17 cellular contexts compared by ENCODE assay signal in the genomic region with DNA sequence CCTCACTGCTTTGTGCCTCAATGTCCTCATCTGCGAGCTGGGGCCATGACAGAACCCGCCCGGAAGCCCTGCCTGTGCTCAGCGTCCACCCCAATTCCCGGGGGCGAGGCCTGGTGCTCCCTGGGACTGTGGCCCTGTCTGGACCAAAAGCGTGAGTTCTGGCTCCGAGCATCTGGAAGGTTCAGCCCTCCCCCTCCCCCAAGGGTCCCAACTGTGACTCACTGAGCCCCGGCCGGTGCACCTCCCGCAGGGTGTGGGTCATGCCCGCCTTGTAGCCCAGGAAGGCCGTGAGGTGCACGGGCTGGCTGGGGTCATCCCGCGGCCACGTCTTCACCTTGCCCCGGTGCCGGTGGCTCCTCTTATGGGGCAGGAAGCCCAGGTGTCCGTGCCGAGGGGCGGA. TPM values are rescaled to one million over a fixed set of nuclear protein-coding genes. Genes with fewer than 3 reads are reported as not detected.
DNase-seq lines count a peak whose midpoint lies in the region; ATAC-seq and TF ChIP-seq lines count a peak whose summit lies in the region.
"Had no signal": no experiment of that assay in that cellular context is flagged by ENCODE, and none has a peak within 500 bp of the region (broad histone marks: within the 10 kb centered on the region; RNA-seq: fewer than 3 reads in every experiment).

No MANE protein-coding gene starts in this region.

- H3K9ac ChIP-seq in MM.1S (ENCODE audit: low read length), result no peak overlapping the region
- no peak overlapping the region for H3K9ac ChIP-seq in Karpas-422 (ENCODE audit: low read length)

- H4K20me1 ChIP-seq in MM.1S (ENCODE audit: insufficient read depth, low read length) (no peaks in the 10 kb centered on the region), Karpas-422 (ENCODE audit: insufficient read depth, low read depth, low read length) (no peaks in the 10 kb centered on the region)

- DNase-seq in MM.1S (peak; percentile 2), Right ventricle myocardium inferior (ENCODE audit: missing footprints) (peak; percentile 58), right atrium auricular region (ENCODE audit: low spot score) (no peak), psoas muscle (peak in 1 of 2 donors; percentile 72), HCEC 1CT (no peak), DMS114 treated with DMSO at 0.1 percent for 48 hours (lab: John Stamatoyannopoulos, UW; ENCODE audit: unreplicated experiment) (no peak), NCI-H1092 treated with DMSO at 0.1 percent for 48 hours (lab: John Stamatoyannopoulos, UW) (no peak), Karpas-422 (no peak)
- DNase-seq: 8988T, NCI-H1105, NCI-H2081, SIG-M5 had no signal

- intact Hi-C loops in Right ventricle myocardium inferior (cut with DNase I), result no loop called here
- intact Hi-C loops in psoas muscle (cut with DNase I), result no loop called here

- no peak for TF ChIP-seq CTCF in MM.1S (IDR thresholded peaks at IDR 0.05; ENCODE audit: low read length)
- no peak for TF ChIP-seq CTCF in right atrium auricular region (IDR thresholded peaks at IDR 0.05)
- TF ChIP-seq CTCF in psoas muscle (IDR thresholded peaks at IDR 0.05), result no peak

- H3K4me3 ChIP-seq in MM.1S (ENCODE audit: low read length) (no peak overlapping the region), right atrium auricular region (peak overlapping the region; percentile 12 to 38), psoas muscle (peak overlapping the region; percentile 76), Karpas-422 (ENCODE audit: low read length) (no peak overlapping the region)

- no peak overlapping the region for H2AFZ ChIP-seq in MM.1S (ENCODE audit: low read length)
- no peak overlapping the region for H2AFZ ChIP-seq in Karpas-422 (ENCODE audit: low read length)

- no peaks in the 10 kb centered on the region for H3K79me2 ChIP-seq in MM.1S (ENCODE audit: low read length)
- no peaks in the 10 kb centered on the region for H3K79me2 ChIP-seq in Karpas-422 (ENCODE audit: low read length)

- H3K36me3 ChIP-seq in MM.1S (replicated peaks; ENCODE audit: insufficient read depth, low read length) (no peaks in the 10 kb centered on the region), right atrium auricular region (no peaks in the 10 kb centered on the region), psoas muscle (ENCODE audit: insufficient read depth in 1 of 2, low read depth in 1 of 2) (no peaks in the 10 kb centered on the region), Karpas-422 (ENCODE audit: insufficient read depth, low read length) (no peaks in the 10 kb centered on the region)

- 31 to 52% (median 36%) methylated on average over 22 of the region's 22 CpGs for WGBS in psoas muscle, 3 donors

- H3K27ac ChIP-seq in MM.1S (ENCODE audit: low read length), result no peak overlapping the region
- H3K27ac ChIP-seq in right atrium auricular region, result peak overlapping the region; percentile 74 to 84
- peak overlapping the region; percentile 90 for H3K27ac ChIP-seq in psoas muscle
- H3K27ac ChIP-seq in Karpas-422 (ENCODE audit: low read length), result no peak overlapping the region

- H3K27me3 ChIP-seq in MM.1S (replicated peaks; ENCODE audit: insufficient read depth, low read length) (peaks cover 21% of the 10 kb centered on the region), right atrium auricular region (no peaks in the 10 kb centered on the region), psoas muscle (ENCODE audit: insufficient read depth in 3 of 3, low read length in 2 of 3) (no peaks in the 10 kb centered on the region), Karpas-422 (ENCODE audit: low read length) (no peaks in the 10 kb centered on the region)

- H3K9me3 ChIP-seq in MM.1S (replicated peaks; ENCODE audit: insufficient read depth, low read length), result no peaks in the 10 kb centered on the region
- no peaks in the 10 kb centered on the region for H3K9me3 ChIP-seq in right atrium auricular region
- no peaks in the 10 kb centered on the region for H3K9me3 ChIP-seq in psoas muscle
- H3K9me3 ChIP-seq in Karpas-422 (ENCODE audit: low read length), result no peaks in the 10 kb centered on the region

- H3K4me2 ChIP-seq in MM.1S (ENCODE audit: low read depth, low read length) (no peak overlapping the region), Karpas-422 (ENCODE audit: low read depth, low read length, poor library complexity, severe bottlenecking) (no peak overlapping the region)

- H3K4me1 ChIP-seq in MM.1S (ENCODE audit: low read length), result no peaks in the 10 kb centered on the region
- peaks cover 0 to 20% of the 10 kb centered on the region in 2 donors for H3K4me1 ChIP-seq in right atrium auricular region
- H3K4me1 ChIP-seq in psoas muscle, result peaks cover 16% of the 10 kb centered on the region
- no peaks in the 10 kb centered on the region; the same call in 1 of the 2 replicates for H3K4me1 ChIP-seq in Karpas-422 (ENCODE audit: low read length)

- peak; percentile 17 for ATAC-seq in Right ventricle myocardium inferior
- ATAC-seq in psoas muscle, result peak; percentile 24 to 46 (median 27)
- ATAC-seq: HCT116 had no signal

- H3K9me2 ChIP-seq in MM.1S (replicated peaks; ENCODE audit: insufficient read depth, low read length) (no peaks in the 10 kb centered on the region), Karpas-422 (replicated peaks; ENCODE audit: insufficient read depth, low read length) (no peaks in the 10 kb centered on the region)

- H3F3A ChIP-seq in MM.1S (ENCODE audit: insufficient read depth, low read length), result no peaks in the 10 kb centered on the region

RNA-seq across cellular contexts. Expression of a gene that starts 0.8 kb away (rescaled TPM):
- 271 TPM for total RNA-seq in Right ventricle myocardium inferior
- 10 to 100 TPM; 12.3 to 74.0 TPM for total RNA-seq in right atrium auricular region
- total RNA-seq in psoas muscle, result 100 to 1,000 TPM; 205 to 296 (median 233) TPM
- polyA plus RNA-seq in psoas muscle, result 100 to 1,000 TPM; 116 to 315 (median 188) TPM
- total RNA-seq in Karpas-422 (2014; rRNA removed; shearing (Covaris generic); ENCODE audit: low replicate concordance), result not detected in 2 replicates
- total RNA-seq: LHCN-M2, NCI-H460 had no signal
- polyA plus RNA-seq: AG04450, CD14-positive monocyte had no signal

RNA-seq across cellular contexts. Expression of a gene that starts 5.6 kb away (rescaled TPM):
- 737 TPM for total RNA-seq in Right ventricle myocardium inferior
- 1,000 to 10,000 TPM in 1 of 2 donors, 100 to 1,000 TPM in 1; 583 to 1,046 TPM for total RNA-seq in right atrium auricular region
- total RNA-seq in psoas muscle, result 100 to 1,000 TPM; 350 to 465 (median 373) TPM
- 100 to 1,000 TPM; 753 to 870 (median 797) TPM for polyA plus RNA-seq in psoas muscle
- total RNA-seq in Karpas-422 (2014; rRNA removed; shearing (Covaris generic); ENCODE audit: low replicate concordance), result 288 and 537 TPM in 2 replicates

RNA-seq across cellular contexts. Expression of a gene that starts 10.7 kb away (rescaled TPM):
- 25.3 TPM for total RNA-seq in Right ventricle myocardium inferior
- total RNA-seq in right atrium auricular region, result 10 to 100 TPM; 13.7 to 21.9 TPM
- 10 to 100 TPM; 44.2 to 65.3 (median 53.2) TPM for total RNA-seq in psoas muscle
- polyA plus RNA-seq in psoas muscle, result 10 to 100 TPM; 50.4 to 83.4 (median 76.1) TPM
- 4.8 and 18.1 TPM in 2 replicates for total RNA-seq in Karpas-422 (2014; rRNA removed; shearing (Covaris generic); ENCODE audit: low replicate concordance)

RNA-seq across cellular contexts. Expression of a gene that starts 10.9 kb away (rescaled TPM):
- 907 TPM for total RNA-seq in Right ventricle myocardium inferior
- total RNA-seq in right atrium auricular region, result 1,000 to 10,000 TPM in 1 of 2 donors, 100 to 1,000 TPM in 1; 782 to 1,247 TPM
- 1,000 to 10,000 TPM; 1,044 to 1,902 (median 1,426) TPM for total RNA-seq in psoas muscle
- 1,000 to 10,000 TPM; 2,097 to 3,940 (median 2,652) TPM for polyA plus RNA-seq in psoas muscle
- total RNA-seq in Karpas-422 (2014; rRNA removed; shearing (Covaris generic); ENCODE audit: low replicate concordance), result 3,837 and 4,799 TPM in 2 replicates

RNA-seq across cellular contexts. Expression of a gene that starts 12.9 kb away (rescaled TPM):
- not detected for total RNA-seq in Right ventricle myocardium inferior
- not detected for total RNA-seq in right atrium auricular region
- not detected for total RNA-seq in psoas muscle
- not detected for polyA plus RNA-seq in psoas muscle
- not detected in 2 replicates for total RNA-seq in Karpas-422 (2014; rRNA removed; shearing (Covaris generic); ENCODE audit: low replicate concordance)
- total RNA-seq: LHCN-M2, NCI-H460 had no signal
- polyA plus RNA-seq: AG04450, CD14-positive monocyte had no signal

Comparison
In these comparisons a context has a peak if more than half of its experiments do, and no peak if none do; other contexts are left out.
1. DNase-seq: peak in MM.1S (single experiment) and Right ventricle myocardium inferior (single experiment); none in right atrium auricular region (single experiment), HCEC 1CT (single experiment), DMS114 treated with DMSO at 0.1 percent for 48 hours (single experiment), NCI-H1092 treated with DMSO at 0.1 percent for 48 hours (single experiment) and Karpas-422 (single experiment).
2. H3K27ac ChIP-seq: peak in right atrium auricular region (2 of 2) and psoas muscle (single experiment); none in MM.1S (single experiment) and Karpas-422 (single experiment).
3. H3K4me3 ChIP-seq: peak in right atrium auricular region (2 of 2) and psoas muscle (single experiment); none in MM.1S (single experiment) and Karpas-422 (single experiment).
4. RNA of a gene that starts 0.8 kb away (total RNA-seq): 271 TPM in Right ventricle myocardium inferior (single experiment), 205 to 296 TPM in psoas muscle and 12.3 to 74.0 TPM in right atrium auricular region; not detected in Karpas-422; every median in the first group is over 10 times any median in the second.